Comparison of ENCODE assay signal across 31 cellular contexts in genomic region chr18:75529394-75529793, GRCh38.
"Had no signal": no experiment of that assay in that cellular context is flagged by ENCODE, and none has a peak within 500 bp of the region (broad histone marks: within the 10 kb centered on the region; RNA-seq: fewer than 3 reads in every experiment).

No MANE protein-coding gene starts in this region.

- H3K36me3 ChIP-seq: neural progenitor cell, ovary, sigmoid colon, spleen, stomach, suprapubic skin, tibial artery, transverse colon, upper lobe of right lung, uterus had no signal

- H3K9me3 Mint-ChIP-seq: naive thymus-derived CD4-positive, alpha-beta T cell; natural killer cell; nephron; neural progenitor cell; stimulated activated effector memory CD8-positive, alpha-beta T cell treated with anti-CD3 and anti-CD28 coated beads, Interleukin-12 subunit alpha, Interleukin-12 subunit beta, amount 100 ng/mL, for 72 hours; stimulated activated naive CD8-positive, alpha-beta T cell treated with anti-CD3 and anti-CD28 coated beads, Interleukin-15, Interleukin-2, amounts not matched to agents 100 ng/mL and 50 ng/mL, for 24 hours; type B pancreatic cell had no signal

- H2AFZ ChIP-seq: neural progenitor cell, parathyroid adenoma had no signal

- FAIRE-seq: small intestine had no signal

- H3K27ac ChIP-seq: neural progenitor cell, ovary, parathyroid adenoma, psoas muscle, sigmoid colon, spleen, stomach, suprapubic skin, testis, tibial artery, transverse colon, uterus had no signal

- DNase-seq: naive thymus-derived CD4-positive, alpha-beta T cell; natural killer cell; occipital lobe; ovary; posterior cingulate gyrus; psoas muscle; right cardiac atrium; sigmoid colon; small intestine; spleen; stimulated activated CD4-positive, alpha-beta T cell treated with anti-CD3 and anti-CD28 coated beads, Interleukin-12 subunit alpha, Interleukin-12 subunit beta, amount 100 ng/mL, for 4 hours; stimulated activated CD4-positive, alpha-beta T cell treated with anti-CD3 and anti-CD28 coated beads, Interleukin-1b, Interleukin-23, amount 100 ng/mL, for 48 hours; stimulated activated CD4-positive, alpha-beta T cell treated with anti-CD3 and anti-CD28 coated beads, Interleukin-2, amount 100 ng/mL, for 48 hours; stimulated activated CD4-positive, alpha-beta T cell treated with anti-CD3 and anti-CD28 coated beads, Interleukin-4, amount 100 ng/mL, for 24 hours; stimulated activated naive B cell treated with anti-CD40 and anti-IgM and Interleukin-4, amounts not matched to agents 10 μg/mL and 1 μg/mL and 100 μg/mL, for 72 hours; stimulated activated naive CD4-positive, alpha-beta T cell treated with Interleukin-2 at 50 U/mL for 16 hours; stomach; substantia nigra; testis; tibial artery; transverse colon; upper lobe of right lung; uterus had no signal

- H3K27ac Mint-ChIP-seq: naive thymus-derived CD4-positive, alpha-beta T cell; natural killer cell; neural progenitor cell; progenitor cell of endocrine pancreas; stimulated activated effector memory CD8-positive, alpha-beta T cell treated with anti-CD3 and anti-CD28 coated beads, Interleukin-12 subunit alpha, Interleukin-12 subunit beta, amount 100 ng/mL, for 72 hours; stimulated activated naive B cell treated with anti-CD40 and anti-IgM and Interleukin-4, amounts not matched to agents 10 μg/mL and 1 μg/mL and 100 μg/mL, for 72 hours; stimulated activated naive CD8-positive, alpha-beta T cell treated with anti-CD3 and anti-CD28 coated beads, Interleukin-15, Interleukin-2, amounts not matched to agents 100 ng/mL and 50 ng/mL, for 24 hours; type B pancreatic cell had no signal

- H3K27me3 Mint-ChIP-seq: stimulated activated naive B cell treated with anti-CD40 and anti-IgM and Interleukin-4, amounts not matched to agents 10 μg/mL and 1 μg/mL and 100 μg/mL, for 72 hours had no signal

- H3K4me1 ChIP-seq: neural progenitor cell, parathyroid adenoma, psoas muscle, sigmoid colon, spleen, stomach, suprapubic skin, testis, tibial artery, transverse colon, upper lobe of right lung, uterus had no signal

- H3K4me2 ChIP-seq: neural progenitor cell had no signal

- H3K4me3 Mint-ChIP-seq: naive thymus-derived CD4-positive, alpha-beta T cell; natural killer cell; nephron; neural progenitor cell; stimulated activated effector memory CD8-positive, alpha-beta T cell treated with anti-CD3 and anti-CD28 coated beads, Interleukin-12 subunit alpha, Interleukin-12 subunit beta, amount 100 ng/mL, for 72 hours; stimulated activated naive B cell treated with anti-CD40 and anti-IgM and Interleukin-4, amounts not matched to agents 10 μg/mL and 1 μg/mL and 100 μg/mL, for 72 hours; stimulated activated naive CD8-positive, alpha-beta T cell treated with anti-CD3 and anti-CD28 coated beads, Interleukin-15, Interleukin-2, amounts not matched to agents 100 ng/mL and 50 ng/mL, for 24 hours; type B pancreatic cell had no signal

- H3K9me3 ChIP-seq: ovary, psoas muscle, sigmoid colon, spleen, stomach, suprapubic skin, testis, tibial artery, transverse colon, upper lobe of right lung, uterus had no signal

- H3K36me3 Mint-ChIP-seq: naive thymus-derived CD4-positive, alpha-beta T cell; natural killer cell; neural progenitor cell; stimulated activated effector memory CD8-positive, alpha-beta T cell treated with anti-CD3 and anti-CD28 coated beads, Interleukin-12 subunit alpha, Interleukin-12 subunit beta, amount 100 ng/mL, for 72 hours; stimulated activated naive B cell treated with anti-CD40 and anti-IgM and Interleukin-4, amounts not matched to agents 10 μg/mL and 1 μg/mL and 100 μg/mL, for 72 hours; type B pancreatic cell had no signal

- H3K79me2 ChIP-seq: parathyroid adenoma had no signal

- H3K9ac ChIP-seq: neural progenitor cell, parathyroid adenoma had no signal

- H3K4me3 ChIP-seq: neural progenitor cell, ovary, psoas muscle, sigmoid colon, spleen, stomach, suprapubic skin, testis, tibial artery, transverse colon, upper lobe of right lung, uterus had no signal

- H3K27me3 ChIP-seq: neural progenitor cell, ovary, sigmoid colon, spleen, stomach, suprapubic skin, testis, transverse colon, upper lobe of right lung, uterus had no signal

- H3K4me1 Mint-ChIP-seq: naive thymus-derived CD4-positive, alpha-beta T cell; natural killer cell; stimulated activated effector memory CD8-positive, alpha-beta T cell treated with anti-CD3 and anti-CD28 coated beads, Interleukin-12 subunit alpha, Interleukin-12 subunit beta, amount 100 ng/mL, for 72 hours; stimulated activated naive B cell treated with anti-CD40 and anti-IgM and Interleukin-4, amounts not matched to agents 10 μg/mL and 1 μg/mL and 100 μg/mL, for 72 hours had no signal
